24 cellular contexts compared by ENCODE assay signal in the genomic region with DNA sequence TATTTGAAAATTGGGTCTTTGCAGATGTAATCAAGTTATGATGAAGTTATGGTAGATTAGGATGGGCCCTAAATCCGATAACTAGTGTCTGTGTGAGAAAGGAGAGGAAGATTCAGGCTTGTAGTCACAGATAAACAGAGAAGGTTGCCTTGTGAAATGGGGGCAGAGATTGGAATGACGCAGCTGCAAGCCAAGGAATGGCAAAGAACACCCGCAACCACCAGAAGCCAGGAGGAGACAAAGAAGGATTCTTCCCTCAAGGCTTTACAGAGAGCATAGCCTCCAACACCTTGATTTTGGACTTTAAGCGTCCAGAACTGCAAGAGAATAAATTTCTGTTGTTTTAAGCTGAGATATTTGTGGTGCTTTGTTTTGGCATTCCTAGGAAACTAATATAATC. TPM values are rescaled to one million over a fixed set of nuclear protein-coding genes. Genes with fewer than 3 reads are reported as not detected.
"Had no signal": no experiment of that assay in that cellular context is flagged by ENCODE, and none has a peak within 500 bp of the region (broad histone marks: within the 10 kb centered on the region; RNA-seq: fewer than 3 reads in every experiment).

No MANE protein-coding gene starts in this region.

- H3K27me3 Mint-ChIP-seq: activated CD8-positive, alpha-beta T cell treated with anti-CD3 and anti-CD28 coated beads for 36 hours had no signal

- H3K9me3 ChIP-seq: adrenal gland, breast epithelium had no signal

- H3K9me3 Mint-ChIP-seq: activated CD8-positive, alpha-beta T cell treated with anti-CD3 and anti-CD28 coated beads for 36 hours had no signal

- H3K4me1 ChIP-seq: adrenal gland, breast epithelium had no signal

- H3K4me1 Mint-ChIP-seq: activated naive CD8-positive, alpha-beta T cell treated with anti-CD3 and anti-CD28 coated beads, Interleukin-2, amount 10 ng/mL, durations not matched to agents 7 days and 5 days had no signal

- H3K27ac ChIP-seq: adrenal gland, breast epithelium, SK-N-MC, WERI-Rb-1 had no signal

- H3K4me3 ChIP-seq: adrenal gland, breast epithelium, SK-N-MC had no signal

- H3K36me3 ChIP-seq: adrenal gland, breast epithelium, WERI-Rb-1 had no signal

- H3K27ac Mint-ChIP-seq: activated CD8-positive, alpha-beta T cell treated with anti-CD3 and anti-CD28 coated beads for 36 hours; activated naive CD8-positive, alpha-beta T cell treated with anti-CD3 and anti-CD28 coated beads, Interleukin-2, amount 10 ng/mL, durations not matched to agents 7 days and 5 days had no signal

- H3K36me3 Mint-ChIP-seq: activated naive CD8-positive, alpha-beta T cell treated with anti-CD3 and anti-CD28 coated beads, Interleukin-2, amount 10 ng/mL, durations not matched to agents 7 days and 5 days had no signal

- H3K27me3 ChIP-seq: adrenal gland, breast epithelium had no signal

- H3K4me3 Mint-ChIP-seq: activated CD8-positive, alpha-beta T cell treated with anti-CD3 and anti-CD28 coated beads for 36 hours; activated naive CD8-positive, alpha-beta T cell treated with anti-CD3 and anti-CD28 coated beads, Interleukin-2, amount 10 ng/mL, durations not matched to agents 7 days and 5 days had no signal

- DNase-seq: activated CD4-positive, alpha-beta T cell treated with anti-CD3 and anti-CD28 coated beads for 4 hours; activated CD8-positive, alpha-beta memory T cell treated with anti-CD3 and anti-CD28 coated beads, Interleukin-2, amount 50 U/mL, for 4 hours; activated CD8-positive, alpha-beta T cell treated with anti-CD3 and anti-CD28 coated beads for 36 hours; activated naive CD4-positive, alpha-beta T cell treated with anti-CD3 and anti-CD28 coated beads, Interleukin-2, amount 50 U/mL, for 16 hours; activated naive CD8-positive, alpha-beta T cell treated with anti-CD3 and anti-CD28 coated beads, Interleukin-2, amount 10 ng/mL, durations not matched to agents 7 days and 5 days; activated T-cell treated with anti-CD3 and anti-CD28 coated beads, Interleukin-2, amount 50 U/mL, for 1 hour; adrenal gland; aorta; caudate nucleus; Kasumi-1; NCI-H1092; NCI-H1417; NCI-H1930; NCI-H2171; NCI-H226; NCI-H526; NCI-H82; SIG-M5; T-helper 1 cell; WERI-Rb-1 had no signal

- ATAC-seq: activated CD4-positive, CD25-positive, alpha-beta regulatory T cell treated with anti-CD3 and anti-CD28 coated beads, Interleukin-2, amount 50 U/mL, for 24 hours; activated CD8-positive, alpha-beta T cell treated with anti-CD3 and anti-CD28 coated beads for 36 hours had no signal

RNA-seq across cellular contexts. Expression of a gene that starts 35.4 kb away (rescaled TPM):
- total RNA-seq: activated CD8-positive, alpha-beta T cell treated with anti-CD3 and anti-CD28 coated beads for 36 hours; activated naive CD8-positive, alpha-beta T cell treated with anti-CD3 and anti-CD28 coated beads, Interleukin-2, amount 10 ng/mL, durations not matched to agents 7 days and 5 days; T-helper 2 cell treated with Interferon-gamma antibody and Interleukin-4, amounts not matched to agents 100 ng/mL and 5 ng/mL, for 36 hours had no signal
